In genomic region chrX:136046295-136046894, GRCh38 we compare ENCODE assay signal across 25 cellular contexts.
DNase-seq lines count a peak whose midpoint lies in the region; ATAC-seq and TF ChIP-seq lines count a peak whose summit lies in the region.
"Had no signal": no experiment of that assay in that cellular context is flagged by ENCODE, and none has a peak within 500 bp of the region (broad histone marks: within the 10 kb centered on the region; RNA-seq: fewer than 3 reads in every experiment).

No MANE protein-coding gene starts in this region.

- 55% methylated on average over 9 of the region's 9 CpGs for WGBS in hepatocyte (ENCODE audit: low lambda C conversion rate, missing lambda C conversion rate)

- no peaks in the 10 kb centered on the region for H3K79me2 ChIP-seq in hepatocyte

- TF ChIP-seq CTCF in HEK293 (tag by site-specific recombination; IDR thresholded peaks at IDR 0.05) (no peak), astrocyte of the spinal cord (IDR thresholded peaks at IDR 0.05; ENCODE audit: low read depth, low read length) (no peak), hepatocyte (IDR thresholded peaks at IDR 0.05; ENCODE audit: poor library complexity) (no peak), mesothelial cell of epicardium (IDR thresholded peaks at IDR 0.05; ENCODE audit: unreplicated experiment) (no peak)
- TF ChIP-seq CTCF in CD8-positive, alpha-beta T cell (IDR thresholded peaks at IDR 0.05), result no peak

- H3K27ac ChIP-seq in HEK293 (ENCODE audit: extremely low read depth, low read depth, low read length), result peak overlapping the region; percentile 90
- H3K27ac ChIP-seq in hepatocyte, result no peak overlapping the region
- peak overlapping the region; percentile 33 for H3K27ac ChIP-seq in skeletal muscle tissue (ENCODE audit: low read depth, low read length)
- H3K27ac ChIP-seq in CD8-positive, alpha-beta T cell (ENCODE audit: low read depth, low read length), result no peak overlapping the region
- H3K27ac ChIP-seq: neural progenitor cell, SJCRH30, vagina had no signal

- no peak overlapping the region for H2AFZ ChIP-seq in hepatocyte
- H2AFZ ChIP-seq: neural progenitor cell had no signal

- H3K4me1 Mint-ChIP-seq in CD8-positive, alpha-beta T cell (ENCODE audit: low read depth), result no peaks in the 10 kb centered on the region
- no peaks in the 10 kb centered on the region for H3K4me1 Mint-ChIP-seq in mesothelial cell of epicardium
- H3K4me1 Mint-ChIP-seq: activated CD4-positive, alpha-beta T cell treated with anti-CD3 and anti-CD28 coated beads, Interleukin-2, amount 10 ng/mL, durations not matched to agents 24 days and 14 days; activated T-helper 17 cell treated with anti-CD3 and anti-CD28 coated beads, Interleukin-2, amount 50 U/mL, for 72 hours; CD4-positive, alpha-beta memory T cell had no signal

- no peak overlapping the region for H3K4me3 ChIP-seq in HEK293 (ENCODE audit: low read depth, low read length)
- H3K4me3 ChIP-seq in astrocyte of the spinal cord (ENCODE audit: low read depth, low read length), result no peak overlapping the region
- no peak overlapping the region for H3K4me3 ChIP-seq in hepatocyte
- no peak overlapping the region for H3K4me3 ChIP-seq in skeletal muscle tissue (ENCODE audit: low read length in 3 of 3)
- H3K4me3 ChIP-seq in CD8-positive, alpha-beta T cell (ENCODE audit: low read depth, low read length), result no peak overlapping the region
- H3K4me3 ChIP-seq: esophagus muscularis mucosa, K562, mucosa of descending colon, neural progenitor cell, SJCRH30, vagina had no signal

- H3K4me2 ChIP-seq in hepatocyte, result no peak overlapping the region
- H3K4me2 ChIP-seq: neural progenitor cell had no signal

- peaks cover 19% of the 10 kb centered on the region for H3K4me1 ChIP-seq in HEK293 (ENCODE audit: control insufficient read depth, insufficient read depth, low read length)
- H3K4me1 ChIP-seq in hepatocyte (ENCODE audit: insufficient read depth), result no peaks in the 10 kb centered on the region
- peaks cover 3 to 8% (median 5%) of the 10 kb centered on the region in 3 donors for H3K4me1 ChIP-seq in skeletal muscle tissue (ENCODE audit: control insufficient read depth in 3 of 3, insufficient read depth in 3 of 3, low read length in 3 of 3)
- no peaks in the 10 kb centered on the region for H3K4me1 ChIP-seq in CD8-positive, alpha-beta T cell (ENCODE audit: insufficient read depth, low read length)
- H3K4me1 ChIP-seq: SJCRH30 had no signal

- no peaks in the 10 kb centered on the region for H3K9me3 ChIP-seq in HEK293 (ENCODE audit: control insufficient read depth, insufficient read depth, low read depth, low read length)
- H3K9me3 ChIP-seq in hepatocyte (ENCODE audit: low read depth), result no peaks in the 10 kb centered on the region
- no peaks in the 10 kb centered on the region for H3K9me3 ChIP-seq in skeletal muscle tissue (ENCODE audit: control insufficient read depth in 3 of 3, low read length in 3 of 3)
- no peaks in the 10 kb centered on the region for H3K9me3 ChIP-seq in CD8-positive, alpha-beta T cell (ENCODE audit: low read length)
- H3K9me3 ChIP-seq: esophagus muscularis mucosa, mucosa of descending colon, SJCRH30, vagina had no signal

- POLR2A ChIA-PET in HEK293 (lab: Yijun Ruan, JAX), result no interaction called here
- POLR2A ChIA-PET in CD8-positive, alpha-beta T cell (lab: Charles Lee), result no interaction called here

- H3K9me2 ChIP-seq in hepatocyte (replicated peaks; ENCODE audit: insufficient read depth), result no peaks in the 10 kb centered on the region

- H3K4me3 Mint-ChIP-seq in CD8-positive, alpha-beta T cell, result no peak overlapping the region
- no peak overlapping the region for H3K4me3 Mint-ChIP-seq in mesothelial cell of epicardium
- H3K4me3 Mint-ChIP-seq: activated CD4-positive, alpha-beta T cell treated with anti-CD3 and anti-CD28 coated beads, Interleukin-2, amount 10 ng/mL, durations not matched to agents 24 days and 14 days; activated T-helper 17 cell treated with anti-CD3 and anti-CD28 coated beads, Interleukin-2, amount 50 U/mL, for 72 hours; CD4-positive, alpha-beta memory T cell; neural progenitor cell had no signal

- H3K9me3 Mint-ChIP-seq in CD8-positive, alpha-beta T cell, result no peaks in the 10 kb centered on the region
- peaks cover 11% of the 10 kb centered on the region for H3K9me3 Mint-ChIP-seq in mesothelial cell of epicardium
- H3K9me3 Mint-ChIP-seq: activated CD4-positive, alpha-beta T cell treated with anti-CD3 and anti-CD28 coated beads, Interleukin-2, amount 10 ng/mL, durations not matched to agents 24 days and 14 days; activated T-helper 17 cell treated with anti-CD3 and anti-CD28 coated beads, Interleukin-2, amount 50 U/mL, for 72 hours; CD4-positive, alpha-beta memory T cell had no signal

- H3K36me3 ChIP-seq in HEK293 (ENCODE audit: control insufficient read depth in 2 of 2, insufficient read depth in 1 of 2, low read length in 2 of 2) (peaks cover 0 to 5% of the 10 kb centered on the region in 2 experiments; a peak in 1 of 3 replicates), hepatocyte (replicated peaks; ENCODE audit: insufficient read depth, low read depth) (no peaks in the 10 kb centered on the region), skeletal muscle tissue (ENCODE audit: control insufficient read depth in 3 of 3, insufficient read depth in 3 of 3, low read length in 3 of 3) (no peaks in the 10 kb centered on the region)
- H3K36me3 ChIP-seq in CD8-positive, alpha-beta T cell (ENCODE audit: insufficient read depth, low read length), result no peaks in the 10 kb centered on the region
- H3K36me3 ChIP-seq: esophagus muscularis mucosa, neural progenitor cell, SJCRH30, vagina had no signal

- no peak overlapping the region for H3K9ac ChIP-seq in skeletal muscle tissue (ENCODE audit: low read depth in 1 of 3, low read length in 3 of 3)
- H3K9ac ChIP-seq: neural progenitor cell had no signal

- H3K27ac Mint-ChIP-seq in CD8-positive, alpha-beta T cell, result no peak overlapping the region
- no peak overlapping the region for H3K27ac Mint-ChIP-seq in mesothelial cell of epicardium
- H3K27ac Mint-ChIP-seq: activated CD4-positive, alpha-beta T cell treated with anti-CD3 and anti-CD28 coated beads, Interleukin-2, amount 10 ng/mL, durations not matched to agents 24 days and 14 days; activated T-helper 17 cell treated with anti-CD3 and anti-CD28 coated beads, Interleukin-2, amount 50 U/mL, for 72 hours; CD4-positive, alpha-beta memory T cell; neural progenitor cell had no signal

- in situ Hi-C loops in astrocyte of the spinal cord (cut with HindIII; ENCODE audit: low sequenced_read_pairs), result no loop called here

- H4K20me1 ChIP-seq in hepatocyte (ENCODE audit: insufficient read depth, poor library complexity, severe bottlenecking), result no peaks in the 10 kb centered on the region

- H3K27me3 ChIP-seq in hepatocyte (no peaks in the 10 kb centered on the region), skeletal muscle tissue (ENCODE audit: control insufficient read depth in 3 of 3, insufficient read depth in 3 of 3, low read length in 3 of 3) (peaks cover 0 to 3% (median 0%) of the 10 kb centered on the region in 3 donors)
- H3K27me3 ChIP-seq in CD8-positive, alpha-beta T cell (ENCODE audit: insufficient read depth, low read length), result no peaks in the 10 kb centered on the region
- H3K27me3 ChIP-seq: neural progenitor cell, SJCRH30, vagina had no signal

- CTCF ChIA-PET in HEK293 (lab: Yijun Ruan, JAX), result no interaction called here
- CTCF ChIA-PET in CD8-positive, alpha-beta T cell (lab: Charles Lee), result interaction anchor here (0.9 kb wide), 1 partner anchor 117 kb away, joined by 3 read pairs; no protein-coding TSS in a partner anchor

- intact Hi-C loops in CD8-positive, alpha-beta T cell (cut with DNase I, micrococcal nuclease), result no loop called here

- no peak for ATAC-seq in CD8-positive, alpha-beta T cell
- ATAC-seq: activated T-helper 17 cell treated with anti-CD3 and anti-CD28 coated beads, Interleukin-2, amount 50 U/mL, for 72 hours; K562; left ventricle myocardium superior; mucosa of descending colon; Panc1 had no signal

- peaks cover 29% of the 10 kb centered on the region for H3K36me3 Mint-ChIP-seq in CD8-positive, alpha-beta T cell
- peaks cover 13% of the 10 kb centered on the region for H3K36me3 Mint-ChIP-seq in mesothelial cell of epicardium

- DNase-seq in astrocyte of the spinal cord (ENCODE audit: low read depth, low spot score) (peak; percentile 46), hepatocyte (ENCODE audit: low spot score) (peak; percentile 14), mesothelial cell of epicardium (ENCODE audit: low spot score in 2 of 2, unreplicated experiment in 2 of 2) (no peak), NCI-H446 treated with DMSO at 0.1 percent for 48 hours (lab: John Stamatoyannopoulos, UW) (no peak)
- DNase-seq in CD8-positive, alpha-beta T cell, result no peak
- no peak for DNase-seq in stimulated activated CD4-positive, alpha-beta T cell treated with anti-CD3 and anti-CD28 coated beads, Interleukin-2, amount 100 ng/mL, for 48 hours
- DNase-seq: activated CD4-positive, alpha-beta T cell treated with anti-CD3 and anti-CD28 coated beads, Interleukin-2, amount 10 ng/mL, durations not matched to agents 24 days and 14 days; CD4-positive, alpha-beta memory T cell; DMS79 treated with DMSO at 0.1 percent for 48 hours; effector CD4-positive, alpha-beta T cell; left ventricle myocardium superior; mucosa of descending colon; MV-4-11; NCI-H2029; NCI-H510A; SJCRH30; stimulated activated CD4-positive, alpha-beta T cell treated with anti-CD3 and anti-CD28 coated beads, Interleukin-12 subunit alpha, Interleukin-12 subunit beta, amount 100 ng/mL, for 4 hours had no signal

- H3K27me3 Mint-ChIP-seq in CD8-positive, alpha-beta T cell (ENCODE audit: low read depth), result no peaks in the 10 kb centered on the region
- no peaks in the 10 kb centered on the region for H3K27me3 Mint-ChIP-seq in mesothelial cell of epicardium (ENCODE audit: low read depth)
- H3K27me3 Mint-ChIP-seq: activated CD4-positive, alpha-beta T cell treated with anti-CD3 and anti-CD28 coated beads, Interleukin-2, amount 10 ng/mL, durations not matched to agents 24 days and 14 days; activated T-helper 17 cell treated with anti-CD3 and anti-CD28 coated beads, Interleukin-2, amount 50 U/mL, for 72 hours; CD4-positive, alpha-beta memory T cell had no signal

TF ChIP-seq in HEK293, 187 proteins besides CTCF, POLR2A, EP300 and RAD21 (continues in another document):
- TF ChIP-seq ZBTB48 (tag by site-specific recombination; IDR thresholded peaks at IDR 0.05) (no peak), ZSCAN4 (tag by site-specific recombination; IDR thresholded peaks at IDR 0.05) (peak; percentile 59), ZNF23 (tag by site-specific recombination; IDR thresholded peaks at IDR 0.05; ENCODE audit: borderline replicate concordance) (no peak)

Comparison
In these comparisons a context has a peak if more than half of its experiments do, and no peak if none do; other contexts are left out.
1. H3K27ac ChIP-seq: peak in HEK293 (single experiment) and skeletal muscle tissue (single experiment); none in hepatocyte (single experiment) and CD8-positive, alpha-beta T cell (single experiment).
2. DNase-seq: peak in astrocyte of the spinal cord (single experiment) and hepatocyte (single experiment); none in CD8-positive, alpha-beta T cell (0 of 7), stimulated activated CD4-positive, alpha-beta T cell treated with anti-CD3 and anti-CD28 coated beads, Interleukin-2, amount 100 ng/mL, for 48 hours (0 of 2), mesothelial cell of epicardium (0 of 2) and NCI-H446 treated with DMSO at 0.1 percent for 48 hours (single experiment).